ENCODE assay signal across 26 cellular contexts in the genomic region with DNA sequence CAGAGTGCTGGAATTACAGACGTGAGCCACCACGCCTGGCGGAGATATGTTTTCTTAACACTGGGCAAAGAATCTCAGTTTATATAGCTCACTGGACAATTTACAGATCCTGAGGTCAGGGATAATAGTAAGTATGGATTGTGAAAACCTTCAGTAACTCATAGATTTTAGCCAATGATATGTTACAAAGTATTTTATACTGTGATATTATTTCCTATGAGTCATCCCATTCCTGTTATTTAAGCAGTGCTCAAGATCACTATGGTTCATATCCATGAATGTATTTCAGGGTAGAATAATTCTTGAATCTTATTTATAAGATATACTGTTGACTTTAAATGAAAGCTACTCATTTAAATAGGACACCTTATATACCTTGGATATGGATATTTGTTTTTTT.
"Had no signal": no experiment of that assay in that cellular context is flagged by ENCODE, and none has a peak within 500 bp of the region (broad histone marks: within the 10 kb centered on the region; RNA-seq: fewer than 3 reads in every experiment).

No MANE protein-coding gene starts in this region.

- H3K4me2 ChIP-seq: neural progenitor cell, smooth muscle cell had no signal

- H3K27me3 ChIP-seq: neural progenitor cell, neutrophil, right atrium auricular region, right lobe of liver, tibial nerve, uterus had no signal

- H3K27ac ChIP-seq: left ventricle myocardium inferior, neural progenitor cell, neutrophil, parathyroid adenoma, psoas muscle, right atrium auricular region, right lobe of liver, tibial nerve, uterus had no signal

- H3K36me3 ChIP-seq: neural progenitor cell, neutrophil, right atrium auricular region, right lobe of liver, uterus had no signal

- H3K9me3 ChIP-seq: neutrophil, psoas muscle, right lobe of liver had no signal

- H3K4me1 ChIP-seq: left ventricle myocardium inferior, neural progenitor cell, parathyroid adenoma, psoas muscle, right atrium auricular region, right lobe of liver, tibial nerve, uterus had no signal

- H3K4me3 ChIP-seq: left ventricle myocardium inferior, lung, neural progenitor cell, psoas muscle, right atrium auricular region, right lobe of liver, smooth muscle cell, tibial nerve, uterus had no signal

- H3K9ac ChIP-seq: neural progenitor cell, parathyroid adenoma had no signal

- ATAC-seq: psoas muscle; right lobe of liver; stimulated activated memory B cell treated with anti-CD40 and anti-IgM and Interleukin-4, amounts not matched to agents 10 μg/mL and 1 μg/mL and 100 μg/mL, for 72 hours; stimulated activated naive CD8-positive, alpha-beta T cell treated with anti-CD3 and anti-CD28 coated beads, Interleukin-15, amount 100 ng/mL, for 72 hours had no signal

- H2AFZ ChIP-seq: neural progenitor cell, parathyroid adenoma had no signal

- DNase-seq: immature natural killer cell; islet precursor cell; left ventricle myocardium inferior; mesendoderm; naive B cell; natural killer cell; nephron progenitor cell; occipital lobe; psoas muscle; right lobe of liver; stimulated activated CD4-positive, alpha-beta T cell treated with anti-CD3 and anti-CD28 coated beads, Interleukin-1b, Interleukin-23, amount 100 ng/mL, for 48 hours; stimulated activated CD4-positive, alpha-beta T cell treated with anti-CD3 and anti-CD28 coated beads, Interleukin-2, amount 100 ng/mL, for 48 hours; stimulated activated CD4-positive, alpha-beta T cell treated with anti-CD3 and anti-CD28 coated beads, Interleukin-4, amount 100 ng/mL, for 4 hours; stimulated activated CD8-positive, alpha-beta memory T cell treated with anti-CD3 and anti-CD28 coated beads, Interleukin-4, amount 100 ng/mL, for 48 hours; stimulated activated naive CD4-positive, alpha-beta T cell treated with Interleukin-2 at 50 U/mL for 16 hours; stimulated activated naive CD8-positive, alpha-beta T cell treated with anti-CD3 and anti-CD28 coated beads, Interleukin-15, amount 100 ng/mL, for 72 hours; substantia nigra; uterus had no signal
